8 cellular contexts compared by ENCODE assay signal in the genomic region with DNA sequence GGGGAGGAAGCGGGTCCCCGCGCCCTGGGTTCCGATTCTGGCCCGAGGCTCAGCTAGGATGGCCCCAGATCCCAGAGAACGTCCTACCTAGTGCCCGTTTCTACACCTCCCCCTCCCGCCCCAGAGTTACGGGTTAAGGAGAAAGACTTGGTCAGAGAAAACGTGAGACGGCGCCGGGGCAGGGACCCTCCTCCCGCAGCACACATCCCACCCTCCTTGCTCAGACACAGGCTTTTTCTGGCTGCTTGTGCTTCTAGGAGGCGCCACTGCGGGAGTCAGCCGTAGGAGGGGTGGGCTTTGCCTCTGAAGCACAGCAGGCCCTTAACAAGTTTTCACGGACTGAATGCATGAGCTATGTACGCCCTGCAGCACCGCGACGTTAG.
A peak's percentile ranks its signal among the peaks of the same experiment; 100 is the strongest.
DNase-seq lines count a peak whose midpoint lies in the region; ATAC-seq and TF ChIP-seq lines count a peak whose summit lies in the region.

No MANE protein-coding gene starts in this region.

- no peak for TF ChIP-seq CTCF in Caco-2 (IDR thresholded peaks at IDR 0.05; ENCODE audit: insufficient read depth in 1 of 2, low read depth in 1 of 2, low read length in 1 of 2, severe bottlenecking in 1 of 2, unreplicated experiment in 1 of 2)
- TF ChIP-seq CTCF in HL-60 (IDR thresholded peaks at IDR 0.05; ENCODE audit: insufficient read depth, low read length), result no peak
- TF ChIP-seq CTCF in chondrocyte (IDR thresholded peaks at IDR 0.05), result no peak

- H3K27ac Mint-ChIP-seq in Caco-2 (ENCODE audit: unreplicated experiment) (no peak overlapping the region), chondrocyte (ENCODE audit: unreplicated experiment) (no peak overlapping the region)

- CTCF ChIA-PET in Caco-2 (lab: Charles Lee), result interaction anchor here (0.7 to 4.3 kb wide), 6 partner anchors 19 to 93 kb away, joined by 3 to 135 read pairs (median 4); no protein-coding TSS in a partner anchor

- no peaks in the 10 kb centered on the region for H3K9me3 ChIP-seq in Caco-2
- H3K9me3 ChIP-seq in mucosa of stomach (ENCODE audit: control insufficient read depth, low read length), result no peaks in the 10 kb centered on the region

- peak overlapping the region; percentile 35; the same call in 1 of the 2 replicates for H3K27ac ChIP-seq in HL-60 (replicated peaks)

- H3K9ac ChIP-seq in mucosa of stomach (ENCODE audit: low read length), result no peak overlapping the region

- H3K9me3 Mint-ChIP-seq in Caco-2 (ENCODE audit: unreplicated experiment), result no peaks in the 10 kb centered on the region
- peaks cover 8% of the 10 kb centered on the region for H3K9me3 Mint-ChIP-seq in chondrocyte (ENCODE audit: low read depth)

- H3K27me3 ChIP-seq in Caco-2 (replicated peaks; ENCODE audit: control insufficient read depth, insufficient read depth, low read length) (peaks cover 3% of the 10 kb centered on the region; the same call in 1 of the 2 replicates), HL-60 (ENCODE audit: insufficient read depth, poor library complexity, severe bottlenecking) (no peaks in the 10 kb centered on the region), mucosa of stomach (ENCODE audit: control insufficient read depth, insufficient read depth, low read length) (peaks cover 50% of the 10 kb centered on the region)

- POLR2A ChIA-PET in Caco-2 (lab: Charles Lee), result interaction anchor here (1.0 kb wide), 1 partner anchor 74 kb away, joined by 3 read pairs; no protein-coding TSS in a partner anchor

- H3K36me3 Mint-ChIP-seq in Caco-2 (ENCODE audit: insufficient read depth, unreplicated experiment) (peaks cover 5% of the 10 kb centered on the region), chondrocyte (ENCODE audit: low read depth) (no peaks in the 10 kb centered on the region)

- DNase-seq in Caco-2, result no peak
- no peak for DNase-seq in HL-60 (ENCODE audit: low read depth in 1 of 2, low spot score in 1 of 2)
- DNase-seq in chondrocyte (ENCODE audit: low spot score), result no peak
- no peak for DNase-seq in activated CD4-positive, alpha-beta T cell treated with anti-CD3 and anti-CD28 coated beads, Interleukin-2, amount 50 U/mL, for 1 hour
- no peak for DNase-seq in amniotic stem cell (lab: John Stamatoyannopoulos, UW)

- H3K27me3 Mint-ChIP-seq in Caco-2 (ENCODE audit: insufficient read depth, unreplicated experiment), result peaks cover 33% of the 10 kb centered on the region
- H3K27me3 Mint-ChIP-seq in chondrocyte (ENCODE audit: low read depth), result peaks cover 50% of the 10 kb centered on the region

- intact Hi-C loops in Caco-2 (cut with micrococcal nuclease; ENCODE audit: unreplicated experiment), result loop anchor here (5.0 kb wide), 1 partner anchor 99 kb away; no protein-coding TSS in a partner anchor

- BruUV-seq in Caco-2 (replicated peaks; lab: Mats Ljungman, UMichigan), result no TSS peak

- peak overlapping the region; percentile 52 for H3K4me3 ChIP-seq in Caco-2 (ENCODE audit: low read depth, low read length)
- peak overlapping the region; percentile 45 for H3K4me3 ChIP-seq in HL-60 (replicated peaks; ENCODE audit: insufficient read depth, low read length)
- peak overlapping the region; percentile 22 for H3K4me3 ChIP-seq in mucosa of stomach (ENCODE audit: low read length)

- H3K4me3 Mint-ChIP-seq in Caco-2 (ENCODE audit: unreplicated experiment), result peak overlapping the region; percentile 65
- H3K4me3 Mint-ChIP-seq in chondrocyte (ENCODE audit: unreplicated experiment), result peak overlapping the region; percentile 74

- H3K4me1 ChIP-seq in Caco-2 (peaks cover 8% of the 10 kb centered on the region; the same call in 1 of the 2 replicates), mucosa of stomach (ENCODE audit: control insufficient read depth, insufficient read depth, low read length) (peaks cover 11% of the 10 kb centered on the region)

- no peak for ATAC-seq in GM19463 (IDR thresholded peaks at IDR 0.05; ENCODE audit: unreplicated experiment)
- ATAC-seq in HG03342 (IDR thresholded peaks at IDR 0.05; ENCODE audit: unreplicated experiment), result no peak

- H3K4me1 Mint-ChIP-seq in Caco-2 (ENCODE audit: low read depth, unreplicated experiment), result peaks cover 5% of the 10 kb centered on the region
- peaks cover 12% of the 10 kb centered on the region for H3K4me1 Mint-ChIP-seq in chondrocyte (ENCODE audit: low read depth)

- no peaks in the 10 kb centered on the region for H3K36me3 ChIP-seq in Caco-2 (ENCODE audit: control insufficient read depth, insufficient read depth, low read length)
- H3K36me3 ChIP-seq in mucosa of stomach (ENCODE audit: control insufficient read depth, insufficient read depth, low read length), result no peaks in the 10 kb centered on the region
